Comparison of ENCODE assay signal across 22 cellular contexts in genomic region chr10:60801538-60801937, GRCh38. TPM values are rescaled to one million over a fixed set of nuclear protein-coding genes. Genes with fewer than 3 reads are reported as not detected.
A peak's percentile ranks its signal among the peaks of the same experiment; 100 is the strongest.
DNase-seq lines count a peak whose midpoint lies in the region; ATAC-seq and TF ChIP-seq lines count a peak whose summit lies in the region.
"Had no signal": no experiment of that assay in that cellular context is flagged by ENCODE, and none has a peak within 500 bp of the region (broad histone marks: within the 10 kb centered on the region; RNA-seq: fewer than 3 reads in every experiment).

No MANE protein-coding gene starts in this region.

- peak; percentile 72 for DNase-seq in H4 (ENCODE audit: low spot score)
- peak; percentile 27 to 61 for DNase-seq in NCI-H526 (lab: John Stamatoyannopoulos, UW)
- peak; percentile 68 for DNase-seq in amniotic epithelial cell (ENCODE audit: low read depth)
- DNase-seq in right lobe of liver, result no peak
- no peak for DNase-seq in LoVo (ENCODE audit: low spot score)
- DNase-seq in SK-N-DZ (ENCODE audit: low spot score), result no peak
- DNase-seq in foreskin fibroblast, result no peak
- DNase-seq: activated CD4-positive, alpha-beta T cell treated with anti-CD3 and anti-CD28 coated beads for 36 hours; CD4-positive, alpha-beta T cell; DMS79 treated with DMSO at 0.1 percent for 48 hours; effector memory CD4-positive, alpha-beta T cell; GOT3; head of caudate nucleus; NCI-H1694; NCI-H446; small intestine; stimulated activated CD4-positive, alpha-beta T cell treated with anti-CD3 and anti-CD28 coated beads, Interleukin-2, amount 100 ng/mL, for 48 hours; stimulated activated naive CD8-positive, alpha-beta T cell treated with anti-CD3 and anti-CD28 coated beads, Interleukin-15, Interleukin-2, amounts not matched to agents 100 U/mL and 50 U/mL, for 24 hours; SW 1271; tibial artery had no signal

- no peaks in the 10 kb centered on the region for H3K36me3 ChIP-seq in right lobe of liver
- H3K36me3 ChIP-seq: tibial artery had no signal

- no peak overlapping the region for H3K27ac ChIP-seq in right lobe of liver
- H3K27ac ChIP-seq: neutrophil, tibial artery had no signal

- no peaks in the 10 kb centered on the region for H3K4me1 ChIP-seq in right lobe of liver
- H3K4me1 ChIP-seq: tibial artery had no signal

- TF ChIP-seq CTCF in right lobe of liver (IDR thresholded peaks at IDR 0.05) (no peak), foreskin fibroblast (IDR thresholded peaks at IDR 0.05; ENCODE audit: low read depth, low read length) (no peak)

- ATAC-seq in right lobe of liver (peak in 3 of 4 donors; percentile 29 to 52 (median 36)), HG02763 (IDR thresholded peaks at IDR 0.05; ENCODE audit: unreplicated experiment) (no peak)
- ATAC-seq: activated CD4-positive, alpha-beta T cell treated with anti-CD3 and anti-CD28 coated beads for 36 hours; stimulated activated naive CD8-positive, alpha-beta T cell treated with anti-CD3 and anti-CD28 coated beads, Interleukin-15, Interleukin-2, amounts not matched to agents 100 U/mL and 50 U/mL, for 24 hours had no signal

- H3K27me3 ChIP-seq in right lobe of liver, result no peaks in the 10 kb centered on the region
- H3K27me3 ChIP-seq: neutrophil, tibial artery had no signal

- no peaks in the 10 kb centered on the region for H3K9me3 ChIP-seq in right lobe of liver
- H3K9me3 ChIP-seq: neutrophil, tibial artery had no signal

- no peak overlapping the region for H3K4me3 ChIP-seq in right lobe of liver
- H3K4me3 ChIP-seq in foreskin fibroblast (ENCODE audit: low read depth in 1 of 2, low read length in 2 of 2), result no peak overlapping the region
- H3K4me3 ChIP-seq: tibial artery had no signal

- intact Hi-C loops in right lobe of liver (cut with DNase I), result no loop called here

- no peak for TF ChIP-seq POLR2A in right lobe of liver (IDR thresholded peaks at IDR 0.05)

- WGBS in right lobe of liver (ENCODE audit: insufficient coverage, low coverage, low lambda C conversion rate, missing lambda C conversion rate), result 11% methylated on average over 1 of the region's 1 CpG

RNA-seq across cellular contexts. Expression of gene CDK1, which starts 23.3 kb away (rescaled TPM):
- 200 and 237 TPM in 2 replicates for total RNA-seq in H4 (2014; rRNA removed; shearing (Covaris generic))
- 1 to 10 TPM in 5 of 6 experiments, not detected in 1; 1.2 to 3.6 (median 3.0) TPM for total RNA-seq in right lobe of liver
- 398 and 440 TPM in 2 replicates for polyA plus RNA-seq in SK-N-DZ (2014; cell fraction: cytosol; rRNA removed)
- 588 and 637 TPM in 2 replicates for polyA plus RNA-seq in SK-N-DZ (2014; cell fraction: nucleus; rRNA removed)

Comparison
In these comparisons a context has a peak if more than half of its experiments do, and no peak if none do; other contexts are left out.
1. DNase-seq: peak in H4 (single experiment), NCI-H526 (2 of 2) and amniotic epithelial cell (single experiment); none in right lobe of liver (0 of 3), LoVo (single experiment), SK-N-DZ (single experiment) and foreskin fibroblast (0 of 2).
2. RNA of gene CDK1, which starts 23.3 kb away (total RNA-seq): 200 to 237 TPM in H4; 1.2 to 3.6 TPM in right lobe of liver; every median in the first group is over 10 times any median in the second.